In genomic region chr3:150040097-150040496, GRCh38 we compare ENCODE assay signal across 34 cellular contexts.
"Had no signal": no experiment of that assay in that cellular context is flagged by ENCODE, and none has a peak within 500 bp of the region (broad histone marks: within the 10 kb centered on the region; RNA-seq: fewer than 3 reads in every experiment).

No MANE protein-coding gene starts in this region.

- H2AFZ ChIP-seq: PC-9 had no signal

- H3K27ac ChIP-seq: PC-9, RWPE1, SJCRH30, SK-N-MC had no signal

- H3K4me2 ChIP-seq: PC-9 had no signal

- H3K4me3 ChIP-seq: MG63, PC-9, SJCRH30, SK-N-MC had no signal

- FAIRE-seq: RCC 7860 had no signal

- DNase-seq: Kasumi-1, MG63, NCI-H1048, NCI-H1092 treated with DMSO at 0.1 percent for 48 hours, NCI-H1105 treated with DMSO at 0.1 percent for 48 hours, NCI-H1417, NCI-H1436, NCI-H146, NCI-H1694, NCI-H187, NCI-H1930, NCI-H2029 treated with DMSO at 0.1 percent for 48 hours, NCI-H2081 treated with DMSO at 0.1 percent for 48 hours, NCI-H2107, NCI-H2171, NCI-H226, NCI-H446 treated with DMSO at 0.1 percent for 48 hours, NCI-H510A, NCI-H524, NCI-H526, NCI-H69, NCI-H748 treated with DMSO at 0.1 percent for 48 hours, NCI-H82, PC-9, SHP77, SIG-M5, SJCRH30, T-cell had no signal

- H3K27me3 ChIP-seq: MG63, SJCRH30 had no signal

- ATAC-seq: Panc1, Right ventricle myocardium inferior, SK-N-SH treated with all-trans-retinoic acid at 6 μM for 48 hours, T-cell had no signal

- H3K27ac Mint-ChIP-seq: T-cell had no signal

- H3K4me3 Mint-ChIP-seq: T-cell had no signal

- H3K4me1 Mint-ChIP-seq: T-cell had no signal

- H3K4me1 ChIP-seq: SJCRH30 had no signal

- H3K36me3 Mint-ChIP-seq: T-cell had no signal

- H3K36me3 ChIP-seq: MG63, SJCRH30 had no signal
